In genomic region chr5:177456591-177456964, GRCh38 we compare ENCODE assay signal across 9 cellular contexts. TPM values are rescaled to one million over a fixed set of nuclear protein-coding genes. Genes with fewer than 3 reads are reported as not detected.
DNase-seq lines count a peak whose midpoint lies in the region; ATAC-seq and TF ChIP-seq lines count a peak whose summit lies in the region.
"Had no signal": no experiment of that assay in that cellular context is flagged by ENCODE, and none has a peak within 500 bp of the region (broad histone marks: within the 10 kb centered on the region; RNA-seq: fewer than 3 reads in every experiment).

No MANE protein-coding gene starts in this region.

- no peaks in the 10 kb centered on the region for H3K9me3 ChIP-seq in cardiac muscle cell (ENCODE audit: low read depth)
- no peaks in the 10 kb centered on the region for H3K9me3 ChIP-seq in tibial nerve
- H3K9me3 ChIP-seq in BE2C, result no peaks in the 10 kb centered on the region

- WGBS in tibial nerve, 2 donors, result 27 to 28% methylated on average over 12 of the region's 12 CpGs

- TF ChIP-seq CTCF in cardiac muscle cell (IDR thresholded peaks at IDR 0.05; ENCODE audit: low read depth, low read length) (no peak), tibial nerve (IDR thresholded peaks at IDR 0.05) (no peak), BE2C (IDR thresholded peaks at IDR 0.05; ENCODE audit: low read depth, low read length) (no peak)

- H3K27me3 ChIP-seq in cardiac muscle cell (peaks cover 8% of the 10 kb centered on the region), tibial nerve (peaks cover 0 to 15% of the 10 kb centered on the region in 2 donors), BE2C (no peaks in the 10 kb centered on the region)

- no peak for ATAC-seq in Right ventricle myocardium inferior
- ATAC-seq in memory B cell (ENCODE audit: low read depth), result no peak
- no peak for ATAC-seq in GM21528 (IDR thresholded peaks at IDR 0.05; ENCODE audit: low FRiP score, unreplicated experiment)

- CTCF ChIA-PET in activated CD4-positive, alpha-beta memory T cell treated with anti-CD3 and anti-CD28 coated beads, Interleukin-2, amount 10 ng/mL, durations not matched to agents 7 days and 5 days (lab: Charles Lee), result interaction anchor here (0.8 to 17.6 kb wide), 20 partner anchors 9 to 328 kb away, joined by 3 to 467 read pairs (median 4); partner anchors contain the start of genes F12, PDLIM7, PFN3 and PRR7

- H3K4me1 ChIP-seq in cardiac muscle cell (ENCODE audit: low read depth) (peaks cover 9% of the 10 kb centered on the region), tibial nerve (peaks cover 0 to 38% (median 23%) of the 10 kb centered on the region in 4 donors), BE2C (peaks cover 30% of the 10 kb centered on the region)

- TF ChIP-seq POLR2A in tibial nerve (IDR thresholded peaks at IDR 0.05), result no peak

- H3K36me3 Mint-ChIP-seq in activated CD4-positive, alpha-beta memory T cell treated with anti-CD3 and anti-CD28 coated beads, Interleukin-2, amount 10 ng/mL, durations not matched to agents 7 days and 5 days (ENCODE audit: low read depth), result no peaks in the 10 kb centered on the region
- H3K36me3 Mint-ChIP-seq in memory B cell, result no peaks in the 10 kb centered on the region

- H3K27ac Mint-ChIP-seq in activated CD4-positive, alpha-beta memory T cell treated with anti-CD3 and anti-CD28 coated beads, Interleukin-2, amount 10 ng/mL, durations not matched to agents 7 days and 5 days, result no peak overlapping the region
- peak overlapping the region; percentile 98 for H3K27ac Mint-ChIP-seq in memory B cell

- POLR2A ChIA-PET in activated CD4-positive, alpha-beta memory T cell treated with anti-CD3 and anti-CD28 coated beads, Interleukin-2, amount 10 ng/mL, durations not matched to agents 7 days and 5 days (lab: Charles Lee), result interaction anchor here (1.1 to 7.6 kb wide), 9 partner anchors 13 to 323 kb away, joined by 3 to 96 read pairs (median 7); partner anchors contain the start of genes GRK6, MXD3, NSD1 and PRR7

- H3K27me3 Mint-ChIP-seq in activated CD4-positive, alpha-beta memory T cell treated with anti-CD3 and anti-CD28 coated beads, Interleukin-2, amount 10 ng/mL, durations not matched to agents 7 days and 5 days, result peaks cover 17% of the 10 kb centered on the region
- no peaks in the 10 kb centered on the region for H3K27me3 Mint-ChIP-seq in memory B cell

- no peaks in the 10 kb centered on the region for H3K9me3 Mint-ChIP-seq in activated CD4-positive, alpha-beta memory T cell treated with anti-CD3 and anti-CD28 coated beads, Interleukin-2, amount 10 ng/mL, durations not matched to agents 7 days and 5 days
- no peaks in the 10 kb centered on the region for H3K9me3 Mint-ChIP-seq in memory B cell

- no peak for TF ChIP-seq EP300 in tibial nerve (IDR thresholded peaks at IDR 0.05)

- peaks cover 31% of the 10 kb centered on the region for H3K4me1 Mint-ChIP-seq in activated CD4-positive, alpha-beta memory T cell treated with anti-CD3 and anti-CD28 coated beads, Interleukin-2, amount 10 ng/mL, durations not matched to agents 7 days and 5 days
- H3K4me1 Mint-ChIP-seq in memory B cell, result peaks cover 14% of the 10 kb centered on the region

- DNase-seq in cardiac muscle cell (ENCODE audit: low read depth in 1 of 2, low spot score in 1 of 2) (no peak), Right ventricle myocardium inferior (ENCODE audit: missing footprints) (no peak), memory B cell (ENCODE audit: low spot score in 2 of 2) (no peak), tibial nerve (ENCODE audit: low spot score in 2 of 2) (no peak), BE2C (no peak)
- no peak for DNase-seq in activated CD4-positive, alpha-beta memory T cell treated with anti-CD3 and anti-CD28 coated beads, Interleukin-2, amount 10 ng/mL, durations not matched to agents 7 days and 5 days
- no peak for DNase-seq in activated effector memory CD4-positive, alpha-beta T cell treated with anti-CD3 and anti-CD28 coated beads, Interleukin-2, amount 50 U/mL, for 16 hours

- intact Hi-C loops in Right ventricle myocardium inferior (cut with DNase I), result loop anchor here (1.0 to 2.0 kb wide), 2 partner anchors 14 to 42 kb away; no protein-coding TSS in a partner anchor

- peak overlapping the region; percentile 79 for H3K4me3 Mint-ChIP-seq in activated CD4-positive, alpha-beta memory T cell treated with anti-CD3 and anti-CD28 coated beads, Interleukin-2, amount 10 ng/mL, durations not matched to agents 7 days and 5 days
- H3K4me3 Mint-ChIP-seq in memory B cell, result peak overlapping the region; percentile 93

- H3K27ac ChIP-seq in cardiac muscle cell (peak overlapping the region; percentile 35), tibial nerve (peak overlapping the region; percentile 3 to 74 (median 43))

- H3K4me3 ChIP-seq in cardiac muscle cell (no peak overlapping the region), tibial nerve (no peak overlapping the region), BE2C (ENCODE audit: low read depth, low read length) (no peak overlapping the region; the same call in 1 of the 2 replicates)

- H3K36me3 ChIP-seq in cardiac muscle cell (peaks cover 16% of the 10 kb centered on the region), tibial nerve (peaks cover 0 to 35% (median 0%) of the 10 kb centered on the region in 3 donors), BE2C (peaks cover 38% of the 10 kb centered on the region)

RNA-seq across cellular contexts. Expression of gene PRR7, which starts 10.0 kb away (rescaled TPM):
- 26.4 and 29.0 TPM in 2 replicates for total RNA-seq in cardiac muscle cell
- 27.1 and 29.2 TPM in 2 replicates for polyA plus RNA-seq in cardiac muscle cell
- 1.4 TPM for total RNA-seq in Right ventricle myocardium inferior
- total RNA-seq in activated CD4-positive, alpha-beta memory T cell treated with anti-CD3 and anti-CD28 coated beads, Interleukin-2, amount 10 ng/mL, durations not matched to agents 7 days and 5 days, result 1 to 10 TPM; 4.9 to 5.8 TPM
- total RNA-seq in tibial nerve, result 10 to 100 TPM in 1 of 4 donors, 1 to 10 TPM in 3; 5.1 to 11.2 (median 7.5) TPM
- 84.9 TPM for polyA plus RNA-seq in BE2C (2012; ENCODE audit: insufficient read depth, insufficient read length, low read depth)

RNA-seq across cellular contexts. Expression of gene DBN1, which starts 16.9 kb away (rescaled TPM):
- total RNA-seq in cardiac muscle cell, result 258 and 295 TPM in 2 replicates
- 147 and 185 TPM in 2 replicates for polyA plus RNA-seq in cardiac muscle cell
- 32.2 TPM for total RNA-seq in Right ventricle myocardium inferior
- total RNA-seq in activated CD4-positive, alpha-beta memory T cell treated with anti-CD3 and anti-CD28 coated beads, Interleukin-2, amount 10 ng/mL, durations not matched to agents 7 days and 5 days, result 1 to 10 TPM; 4.9 to 5.0 TPM
- 100 to 1,000 TPM in 3 of 4 donors, 10 to 100 TPM in 1; 89.8 to 139 (median 111) TPM for total RNA-seq in tibial nerve
- polyA plus RNA-seq in BE2C (2012; ENCODE audit: insufficient read depth, insufficient read length, low read depth), result 454 TPM

RNA-seq across cellular contexts. Expression of gene GRK6, which starts 30.1 kb away (rescaled TPM):
- total RNA-seq in cardiac muscle cell, result 43.7 and 62.1 TPM in 2 replicates
- polyA plus RNA-seq in cardiac muscle cell, result 39.6 and 62.0 TPM in 2 replicates
- total RNA-seq in Right ventricle myocardium inferior, result 18.1 TPM
- total RNA-seq in activated CD4-positive, alpha-beta memory T cell treated with anti-CD3 and anti-CD28 coated beads, Interleukin-2, amount 10 ng/mL, durations not matched to agents 7 days and 5 days, result 100 to 1,000 TPM; 206 to 208 TPM
- 10 to 100 TPM; 19.4 to 26.4 (median 23.2) TPM for total RNA-seq in tibial nerve
- polyA plus RNA-seq in BE2C (2012; ENCODE audit: insufficient read depth, insufficient read length, low read depth), result 58.6 TPM

RNA-seq across cellular contexts. Expression of gene PDLIM7, which starts 40.8 kb away (rescaled TPM):
- 165 and 255 TPM in 2 replicates for total RNA-seq in cardiac muscle cell
- polyA plus RNA-seq in cardiac muscle cell, result 328 and 537 TPM in 2 replicates
- total RNA-seq in Right ventricle myocardium inferior, result 43.1 TPM
- 10 to 100 TPM; 55.1 to 56.6 TPM for total RNA-seq in activated CD4-positive, alpha-beta memory T cell treated with anti-CD3 and anti-CD28 coated beads, Interleukin-2, amount 10 ng/mL, durations not matched to agents 7 days and 5 days
- 100 to 1,000 TPM in 1 of 4 donors, 10 to 100 TPM in 3; 78.0 to 138 (median 89.9) TPM for total RNA-seq in tibial nerve
- polyA plus RNA-seq in BE2C (2012; ENCODE audit: insufficient read depth, insufficient read length, low read depth), result 84.1 TPM

RNA-seq across cellular contexts. Expression of gene F12, which starts 47.2 kb away (rescaled TPM):
- 3.4 and 4.6 TPM in 2 replicates for total RNA-seq in cardiac muscle cell
- 5.0 and 13.6 TPM in 2 replicates for polyA plus RNA-seq in cardiac muscle cell
- not detected for total RNA-seq in Right ventricle myocardium inferior
- total RNA-seq in activated CD4-positive, alpha-beta memory T cell treated with anti-CD3 and anti-CD28 coated beads, Interleukin-2, amount 10 ng/mL, durations not matched to agents 7 days and 5 days, result 1 to 10 TPM; 1.5 to 1.6 TPM
- 1 to 10 TPM in 1 of 4 donors, under 1 TPM in 1, not detected in 2; 0.59 to 4.5 TPM for total RNA-seq in tibial nerve
- 68.2 TPM for polyA plus RNA-seq in BE2C (2012; ENCODE audit: insufficient read depth, insufficient read length, low read depth)
- total RNA-seq: osteoblast had no signal
